7 cellular contexts compared by ENCODE assay signal in genomic region chr10:103890194-103890658, GRCh38. TPM values are rescaled to one million over a fixed set of nuclear protein-coding genes. Genes with fewer than 3 reads are reported as not detected.
A peak's percentile ranks its signal among the peaks of the same experiment; 100 is the strongest.
DNase-seq lines count a peak whose midpoint lies in the region; ATAC-seq and TF ChIP-seq lines count a peak whose summit lies in the region.

No MANE protein-coding gene starts in this region.

- peak; percentile 78 for ATAC-seq in RWPE2 (ENCODE audit: low read depth)
- ATAC-seq in gastrocnemius medialis: no peak
- ATAC-seq in HG02852 (IDR thresholded peaks at IDR 0.05; ENCODE audit: unreplicated experiment): no peak
- ATAC-seq in HG03354 (IDR thresholded peaks at IDR 0.05; ENCODE audit: poor library complexity, severe bottlenecking, unreplicated experiment): no peak

- H3K4me2 ChIP-seq in GM23248 (ENCODE audit: unreplicated experiment): no peak overlapping the region

- DNase-seq in GM23248: peak; percentile 34
- peak; percentile 68 for DNase-seq in RWPE2 (ENCODE audit: low spot score)
- DNase-seq in gastrocnemius medialis: no peak
- DNase-seq in inferior parietal cortex (ENCODE audit: extremely low spot score): no peak

- no peaks in the 10 kb centered on the region for H3K9me3 ChIP-seq in GM23248 (ENCODE audit: low read depth)
- no peaks in the 10 kb centered on the region for H3K9me3 ChIP-seq in RWPE2 (ENCODE audit: severe bottlenecking)
- no peaks in the 10 kb centered on the region for H3K9me3 ChIP-seq in esophagus (ENCODE audit: control insufficient read depth in 2 of 2, insufficient read depth in 1 of 2, low read depth in 1 of 2, low read length in 1 of 2)
- H3K9me3 ChIP-seq in gastrocnemius medialis: no peaks in the 10 kb centered on the region

- H3K79me2 ChIP-seq in GM23248 (ENCODE audit: insufficient read depth): no peaks in the 10 kb centered on the region

- WGBS in GM23248 (ENCODE audit: low coverage in 1 of 2, low lambda C conversion rate in 2 of 2, missing lambda C conversion rate in 2 of 2), 2 experiments: 92 to 94% methylated on average over 4 of the region's 4 CpGs
- WGBS in esophagus, 2 donors: 42 to 53% methylated on average over 4 of the region's 4 CpGs

- no peaks in the 10 kb centered on the region for H4K20me1 ChIP-seq in GM23248 (ENCODE audit: insufficient read depth)

- H3K27ac ChIP-seq in GM23248 (no peak overlapping the region), RWPE2 (ENCODE audit: poor library complexity, severe bottlenecking) (peak overlapping the region; percentile 72), esophagus (ENCODE audit: low read depth in 2 of 2, low read length in 1 of 2) (peak overlapping the region; percentile 91 to 98), gastrocnemius medialis (peak overlapping the region in 3 of 4 donors; percentile 14 to 55 (median 44))

- TF ChIP-seq POLR2A in gastrocnemius medialis (IDR thresholded peaks at IDR 0.05): no peak

- H3K9ac ChIP-seq in GM23248: no peak overlapping the region

- intact Hi-C loops in gastrocnemius medialis (cut with DNase I; ENCODE audit: low total_unique reads): loop anchor here (10.0 kb wide), 1 partner anchor 135 kb away; no protein-coding TSS in a partner anchor

- no peak for TF ChIP-seq CTCF in RWPE2 (IDR thresholded peaks at IDR 0.05; ENCODE audit: poor library complexity, severe bottlenecking)
- no peak for TF ChIP-seq CTCF in gastrocnemius medialis (IDR thresholded peaks at IDR 0.05 in 4 of 5, conservative IDR thresholded peaks at IDR 0.05 in 1 of 5)

- H3K27me3 ChIP-seq in GM23248 (replicated peaks; ENCODE audit: insufficient read depth): no peaks in the 10 kb centered on the region
- H3K27me3 ChIP-seq in RWPE2 (ENCODE audit: insufficient read depth, poor library complexity, severe bottlenecking): no peaks in the 10 kb centered on the region
- no peaks in the 10 kb centered on the region for H3K27me3 ChIP-seq in esophagus (ENCODE audit: control insufficient read depth in 1 of 2, insufficient read depth in 2 of 2, low read length in 2 of 2)
- no peaks in the 10 kb centered on the region for H3K27me3 ChIP-seq in gastrocnemius medialis

- H3K4me3 ChIP-seq in GM23248 (no peak overlapping the region), RWPE2 (ENCODE audit: severe bottlenecking) (no peak overlapping the region), esophagus (ENCODE audit: low read depth in 1 of 2, low read length in 2 of 2) (no peak overlapping the region), gastrocnemius medialis (no peak overlapping the region)

- H3F3A ChIP-seq in GM23248 (ENCODE audit: insufficient read depth): peaks cover 44% of the 10 kb centered on the region

- H2AFZ ChIP-seq in GM23248: no peak overlapping the region

- H3K36me3 ChIP-seq in GM23248 (ENCODE audit: low read depth) (no peaks in the 10 kb centered on the region), RWPE2 (ENCODE audit: low read depth) (peaks cover 68% of the 10 kb centered on the region), esophagus (ENCODE audit: control insufficient read depth in 2 of 2, insufficient read depth in 2 of 2, low read length in 1 of 2) (peaks cover 3% of the 10 kb centered on the region in 2 donors), gastrocnemius medialis (peaks cover 0 to 14% of the 10 kb centered on the region in 2 donors)

- in situ Hi-C loops in GM23248 (cut with MboI) (loop anchor here (25.0 kb wide), 1 partner anchor 322 kb away; no protein-coding TSS in a partner anchor), gastrocnemius medialis (cut with MboI; ENCODE audit: low sequenced_read_pairs in 4 of 4) (loop anchor here in 2 of 4 donors (10.0 to 25.0 kb wide), 3 partner anchors 97 to 322 kb away; partner anchors contain the start of gene SFR1 (in 1 of the 2))

- H3K9me2 ChIP-seq in GM23248 (ENCODE audit: insufficient read depth): no peaks in the 10 kb centered on the region

- H3K4me1 ChIP-seq in GM23248 (ENCODE audit: insufficient read depth) (peaks cover 30% of the 10 kb centered on the region), RWPE2 (ENCODE audit: insufficient read depth, poor library complexity, severe bottlenecking) (peaks cover 39% of the 10 kb centered on the region), esophagus (ENCODE audit: control insufficient read depth in 2 of 2, insufficient read depth in 2 of 2, low read length in 1 of 2) (peaks cover 0 to 5% of the 10 kb centered on the region in 2 donors), gastrocnemius medialis (peaks cover 33 to 47% of the 10 kb centered on the region in 2 donors)

RNA-seq across cellular contexts. Expression of gene STN1, which starts 27.8 kb away (rescaled TPM):
- 20.5 and 23.5 TPM in 2 replicates for total RNA-seq in GM23248 (2014; rRNA removed; shearing (Covaris generic))
- polyA plus RNA-seq in GM23248 (2016; fragmentation: Nextera tagmentation; extraction: Ambion mirVana): 20.8 and 21.6 TPM in 2 replicates
- 10 to 100 TPM; 41.1 to 70.8 TPM for polyA plus RNA-seq in esophagus
- 10 to 100 TPM; 15.1 to 24.7 (median 20.5) TPM for total RNA-seq in gastrocnemius medialis

RNA-seq across cellular contexts. Expression of gene SH3PXD2A, which starts 34.9 kb away (rescaled TPM):
- total RNA-seq in GM23248 (2014; rRNA removed; shearing (Covaris generic)): 58.0 and 64.0 TPM in 2 replicates
- polyA plus RNA-seq in GM23248 (2016; fragmentation: Nextera tagmentation; extraction: Ambion mirVana): 31.4 and 34.0 TPM in 2 replicates
- 10 to 100 TPM; 14.9 to 34.2 TPM for polyA plus RNA-seq in esophagus
- 10 to 100 TPM in 2 of 4 donors, 1 to 10 TPM in 2; 6.2 to 16.8 (median 11.4) TPM for total RNA-seq in gastrocnemius medialis

Comparison
In these comparisons a context has a peak if more than half of its experiments do, and no peak if none do; other contexts are left out.
1. DNase-seq: peak in GM23248 (single experiment) and RWPE2 (single experiment); none in gastrocnemius medialis (0 of 2) and inferior parietal cortex (single experiment).